12 cellular contexts compared by ENCODE assay signal in the genomic region with DNA sequence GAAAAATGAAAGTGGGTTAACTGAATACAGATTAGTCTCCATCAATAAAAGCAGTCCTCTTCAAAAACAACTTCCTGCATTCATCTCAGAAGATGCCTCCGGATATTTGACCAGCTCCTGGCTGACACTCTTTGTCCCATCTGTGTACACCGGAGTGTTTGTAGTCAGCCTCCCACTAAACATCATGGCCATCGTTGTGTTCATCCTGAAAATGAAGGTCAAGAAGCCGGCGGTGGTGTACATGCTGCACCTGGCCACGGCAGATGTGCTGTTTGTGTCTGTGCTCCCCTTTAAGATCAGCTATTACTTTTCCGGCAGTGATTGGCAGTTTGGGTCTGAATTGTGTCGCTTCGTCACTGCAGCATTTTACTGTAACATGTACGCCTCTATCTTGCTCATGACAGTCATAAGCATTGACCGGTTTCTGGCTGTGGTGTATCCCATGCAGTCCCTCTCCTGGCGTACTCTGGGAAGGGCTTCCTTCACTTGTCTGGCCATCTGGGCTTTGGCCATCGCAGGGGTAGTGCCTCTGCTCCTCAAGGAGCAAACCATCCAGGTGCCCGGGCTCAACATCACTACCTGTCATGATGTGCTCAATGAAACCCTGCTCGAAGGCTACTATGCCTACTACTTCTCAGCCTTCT. TPM values are rescaled to one million over a fixed set of nuclear protein-coding genes. Genes with fewer than 3 reads are reported as not detected.
A peak's percentile ranks its signal among the peaks of the same experiment; 100 is the strongest.
DNase-seq lines count a peak whose midpoint lies in the region; ATAC-seq and TF ChIP-seq lines count a peak whose summit lies in the region.
"Had no signal": no experiment of that assay in that cellular context is flagged by ENCODE, and none has a peak within 500 bp of the region (broad histone marks: within the 10 kb centered on the region; RNA-seq: fewer than 3 reads in every experiment).

No MANE protein-coding gene starts in this region.

- 88 to 89% methylated on average over 15 of the region's 15 CpGs for WGBS in upper lobe of left lung, 2 donors
- WGBS in SK-N-SH (ENCODE audit: low lambda C conversion rate), result 96% methylated on average over 15 of the region's 15 CpGs

- POLR2A ChIA-PET in T-cell (lab: Charles Lee), result interaction anchor here in 1 of 2 donors (0.6 kb wide), 2 partner anchors 44 to 131 kb away, joined by 3 read pairs; no protein-coding TSS in a partner anchor
- POLR2A ChIA-PET in SK-N-SH (lab: Yijun Ruan, JAX), result no interaction called here

- no peak overlapping the region for H3K4me3 Mint-ChIP-seq in activated naive CD4-positive, alpha-beta T cell treated with anti-CD3 and anti-CD28 coated beads, Interleukin-2, amount 10 ng/mL, durations not matched to agents 7 days and 5 days
- H3K4me3 Mint-ChIP-seq in activated naive CD4-positive, alpha-beta T cell treated with anti-CD3 and anti-CD28 coated beads for 36 hours, result no peak overlapping the region
- H3K4me3 Mint-ChIP-seq in T-cell (peak overlapping the region; percentile 40 to 55 (median 41)), GM23338 (no peak overlapping the region)

- H3K27ac ChIP-seq in duodenal mucosa (ENCODE audit: low read depth, low read length), result peak overlapping the region; percentile 30
- peak overlapping the region in 3 of 4 donors; percentile 46 to 70 (median 57) for H3K27ac ChIP-seq in upper lobe of left lung
- H3K27ac ChIP-seq in SK-N-SH (ENCODE audit: low read depth in 2 of 2, low read length in 1 of 2), result no peak overlapping the region
- no peak overlapping the region for H3K27ac ChIP-seq in GM23338 (ENCODE audit: low read depth)
- H3K27ac ChIP-seq: PC-9 had no signal

- intact Hi-C loops in activated naive CD4-positive, alpha-beta T cell treated with anti-CD3 and anti-CD28 coated beads for 36 hours (cut with micrococcal nuclease), result no loop called here

- peak overlapping the region in 1 of 2 donors; percentile 58 for H3K4me3 ChIP-seq in duodenal mucosa (ENCODE audit: low read depth in 1 of 2, low read length in 2 of 2)
- no peak overlapping the region for H3K4me3 ChIP-seq in upper lobe of left lung
- H3K4me3 ChIP-seq in SK-N-SH (ENCODE audit: low read depth in 2 of 2, low read length in 1 of 2), result no peak overlapping the region
- no peak overlapping the region for H3K4me3 ChIP-seq in GM23338
- H3K4me3 ChIP-seq: PC-9 had no signal

- H3K9me2 ChIP-seq in SK-N-SH (no peaks in the 10 kb centered on the region), GM23338 (ENCODE audit: insufficient read depth) (no peaks in the 10 kb centered on the region)

- peak overlapping the region in 1 of 2 donors; percentile 54 for H3K9ac ChIP-seq in duodenal mucosa (ENCODE audit: low read depth in 1 of 2, low read length in 2 of 2)
- no peak overlapping the region for H3K9ac ChIP-seq in SK-N-SH

- H3K79me2 ChIP-seq in SK-N-SH (ENCODE audit: insufficient read depth) (peaks cover 79% of the 10 kb centered on the region), GM23338 (replicated peaks; ENCODE audit: insufficient read depth) (peaks cover 27% of the 10 kb centered on the region)

- peaks cover 14% of the 10 kb centered on the region for H3K4me1 Mint-ChIP-seq in activated naive CD4-positive, alpha-beta T cell treated with anti-CD3 and anti-CD28 coated beads, Interleukin-2, amount 10 ng/mL, durations not matched to agents 7 days and 5 days
- peaks cover 4% of the 10 kb centered on the region for H3K4me1 Mint-ChIP-seq in activated naive CD4-positive, alpha-beta T cell treated with anti-CD3 and anti-CD28 coated beads for 36 hours (ENCODE audit: low read depth)
- peaks cover 13 to 42% (median 30%) of the 10 kb centered on the region in 3 donors for H3K4me1 Mint-ChIP-seq in T-cell
- no peaks in the 10 kb centered on the region for H3K4me1 Mint-ChIP-seq in GM23338

- H3K9me3 ChIP-seq in duodenal mucosa (ENCODE audit: control insufficient read depth in 1 of 2, low read length in 2 of 2), result peaks cover 6 to 15% of the 10 kb centered on the region in 2 donors
- peaks cover 0 to 11% (median 9%) of the 10 kb centered on the region in 4 donors for H3K9me3 ChIP-seq in upper lobe of left lung
- H3K9me3 ChIP-seq in SK-N-SH, result peaks cover 13% of the 10 kb centered on the region; the same call in 1 of the 2 replicates

- TF ChIP-seq RAD21 in SK-N-SH (IDR thresholded peaks at IDR 0.05; ENCODE audit: low read length), result no peak

- DNase-seq in activated naive CD4-positive, alpha-beta T cell treated with anti-CD3 and anti-CD28 coated beads, Interleukin-2, amount 10 ng/mL, durations not matched to agents 7 days and 5 days, result no peak
- DNase-seq in activated naive CD4-positive, alpha-beta T cell treated with anti-CD3 and anti-CD28 coated beads for 36 hours, result no peak
- peak in 2 of 34 experiments; percentile 13 to 22 for DNase-seq in T-cell
- no peak for DNase-seq in upper lobe of left lung
- DNase-seq in SK-N-SH, result no peak
- DNase-seq in GM23338 (ENCODE audit: low spot score), result no peak
- DNase-seq: mammary epithelial cell, NCI-H1694 treated with DMSO at 0.1 percent for 48 hours, NCI-H446 treated with DMSO at 0.1 percent for 48 hours, PC-9 had no signal

- no peak overlapping the region for H2AFZ ChIP-seq in SK-N-SH (ENCODE audit: low read depth)
- no peak overlapping the region for H2AFZ ChIP-seq in GM23338
- H2AFZ ChIP-seq: PC-9 had no signal

- TF ChIP-seq CTCF in upper lobe of left lung (IDR thresholded peaks at IDR 0.05) (no peak), SK-N-SH (IDR thresholded peaks at IDR 0.05) (no peak), GM23338 (conservative IDR thresholded peaks at IDR 0.05; ENCODE audit: low read depth in 2 of 2) (no peak)

- TF ChIP-seq POLR2A in upper lobe of left lung (IDR thresholded peaks at IDR 0.05), result no peak

- no peak overlapping the region for H3K4me2 ChIP-seq in SK-N-SH
- no peak overlapping the region for H3K4me2 ChIP-seq in GM23338
- H3K4me2 ChIP-seq: PC-9 had no signal

- H4K20me1 ChIP-seq in SK-N-SH (ENCODE audit: insufficient read depth) (peaks cover 27% of the 10 kb centered on the region), GM23338 (replicated peaks; ENCODE audit: insufficient read depth) (no peaks in the 10 kb centered on the region)

- H3F3A ChIP-seq in SK-N-SH (replicated peaks; ENCODE audit: insufficient read depth), result peaks cover 15% of the 10 kb centered on the region
- no peaks in the 10 kb centered on the region for H3F3A ChIP-seq in GM23338 (replicated peaks; ENCODE audit: low read depth)

- H3K27me3 ChIP-seq in duodenal mucosa (ENCODE audit: control insufficient read depth in 1 of 2, insufficient read depth in 2 of 2, low read length in 2 of 2) (no peaks in the 10 kb centered on the region), upper lobe of left lung (no peaks in the 10 kb centered on the region), SK-N-SH (ENCODE audit: insufficient read depth) (no peaks in the 10 kb centered on the region), GM23338 (ENCODE audit: insufficient read depth) (no peaks in the 10 kb centered on the region)

- H3K36me3 ChIP-seq in duodenal mucosa (ENCODE audit: control insufficient read depth in 1 of 2, insufficient read depth in 2 of 2, low read length in 2 of 2) (peaks cover 0 to 8% of the 10 kb centered on the region in 2 donors), upper lobe of left lung (peaks cover 0 to 5% (median 0%) of the 10 kb centered on the region in 4 donors), SK-N-SH (replicated peaks in 1 of 2; ENCODE audit: control insufficient read depth in 1 of 2, insufficient read depth in 2 of 2, low read length in 1 of 2) (peaks cover 36 to 76% of the 10 kb centered on the region in 2 experiments), GM23338 (ENCODE audit: insufficient read depth) (peaks cover 6% of the 10 kb centered on the region; the same call in 1 of the 2 replicates)

- no peak for TF ChIP-seq EP300 in upper lobe of left lung (IDR thresholded peaks at IDR 0.05)
- no peak for TF ChIP-seq EP300 in SK-N-SH (IDR thresholded peaks at IDR 0.05; ENCODE audit: borderline replicate concordance in 1 of 2, low read depth in 1 of 2, low read length in 1 of 2)

- CTCF ChIA-PET in activated naive CD4-positive, alpha-beta T cell treated with anti-CD3 and anti-CD28 coated beads, Interleukin-2, amount 10 ng/mL, durations not matched to agents 7 days and 5 days (lab: Charles Lee), result interaction anchor here (1.0 to 1.5 kb wide), 2 partner anchors 15 to 42 kb away, joined by 3 read pairs; no protein-coding TSS in a partner anchor
- CTCF ChIA-PET in activated naive CD4-positive, alpha-beta T cell treated with anti-CD3 and anti-CD28 coated beads for 36 hours (lab: Charles Lee), result interaction anchor here (0.6 to 0.8 kb wide), 2 partner anchors 41 to 339 kb away, joined by 3 read pairs; no protein-coding TSS in a partner anchor
- CTCF ChIA-PET in T-cell (lab: Charles Lee), result interaction anchor here (0.6 to 1.6 kb wide), 4 partner anchors 15 to 330 kb away, joined by 5 to 12 read pairs (median 7); no protein-coding TSS in a partner anchor
- CTCF ChIA-PET in SK-N-SH (lab: Yijun Ruan, JAX), result interaction anchor here (1.0 kb wide), 1 partner anchor 58 kb away, joined by 3 read pairs; no protein-coding TSS in a partner anchor

- H3K27me3 Mint-ChIP-seq in activated naive CD4-positive, alpha-beta T cell treated with anti-CD3 and anti-CD28 coated beads, Interleukin-2, amount 10 ng/mL, durations not matched to agents 7 days and 5 days, result peaks cover 5% of the 10 kb centered on the region
- H3K27me3 Mint-ChIP-seq in activated naive CD4-positive, alpha-beta T cell treated with anti-CD3 and anti-CD28 coated beads for 36 hours (ENCODE audit: low read depth), result no peaks in the 10 kb centered on the region
- H3K27me3 Mint-ChIP-seq in T-cell (peaks cover 0 to 3% of the 10 kb centered on the region in 2 donors), GM23338 (ENCODE audit: insufficient read depth, low read depth, poor library complexity) (no peaks in the 10 kb centered on the region)

- ATAC-seq in T-cell (replicated peaks in 1 of 4) (peak; percentile 13 to 47 (median 38)), upper lobe of left lung (ENCODE audit: low FRiP score in 2 of 2) (peak; percentile 15 to 19), GM18511 (IDR thresholded peaks at IDR 0.05; ENCODE audit: unreplicated experiment) (no peak), GM23338 (no peak)

- H3K9me3 Mint-ChIP-seq in activated naive CD4-positive, alpha-beta T cell treated with anti-CD3 and anti-CD28 coated beads, Interleukin-2, amount 10 ng/mL, durations not matched to agents 7 days and 5 days, result peaks cover 21% of the 10 kb centered on the region
- peaks cover 18% of the 10 kb centered on the region for H3K9me3 Mint-ChIP-seq in activated naive CD4-positive, alpha-beta T cell treated with anti-CD3 and anti-CD28 coated beads for 36 hours
- H3K9me3 Mint-ChIP-seq in T-cell (peaks cover 16 to 20% (median 18%) of the 10 kb centered on the region in 3 donors), GM23338 (peaks cover 26% of the 10 kb centered on the region)

- H3K36me3 Mint-ChIP-seq in activated naive CD4-positive, alpha-beta T cell treated with anti-CD3 and anti-CD28 coated beads, Interleukin-2, amount 10 ng/mL, durations not matched to agents 7 days and 5 days, result peaks cover 16% of the 10 kb centered on the region
- peaks cover 4% of the 10 kb centered on the region for H3K36me3 Mint-ChIP-seq in activated naive CD4-positive, alpha-beta T cell treated with anti-CD3 and anti-CD28 coated beads for 36 hours (ENCODE audit: low read depth)
- H3K36me3 Mint-ChIP-seq in T-cell, result peaks cover 10% of the 10 kb centered on the region
- peaks cover 39% of the 10 kb centered on the region for H3K36me3 Mint-ChIP-seq in GM23338 (ENCODE audit: low read depth)

- peak overlapping the region; percentile 16 for H3K27ac Mint-ChIP-seq in activated naive CD4-positive, alpha-beta T cell treated with anti-CD3 and anti-CD28 coated beads, Interleukin-2, amount 10 ng/mL, durations not matched to agents 7 days and 5 days
- no peak overlapping the region for H3K27ac Mint-ChIP-seq in activated naive CD4-positive, alpha-beta T cell treated with anti-CD3 and anti-CD28 coated beads for 36 hours
- H3K27ac Mint-ChIP-seq in T-cell (peak overlapping the region; percentile 79 to 81), GM23338 (no peak overlapping the region)

- peaks cover 4 to 8% of the 10 kb centered on the region in 2 donors for H3K4me1 ChIP-seq in duodenal mucosa (ENCODE audit: control insufficient read depth in 1 of 2, insufficient read depth in 2 of 2, low read length in 2 of 2)
- peaks cover 0 to 4% (median 2%) of the 10 kb centered on the region in 4 donors for H3K4me1 ChIP-seq in upper lobe of left lung
- H3K4me1 ChIP-seq in SK-N-SH (ENCODE audit: control insufficient read depth in 1 of 2, insufficient read depth in 2 of 2, low read depth in 1 of 2, low read length in 1 of 2), result peaks cover 3 to 12% of the 10 kb centered on the region in 2 experiments; a peak in 3 of 4 replicates
- no peaks in the 10 kb centered on the region for H3K4me1 ChIP-seq in GM23338 (ENCODE audit: insufficient read depth)

RNA-seq across cellular contexts. Expression of a gene that starts 16.6 kb away (rescaled TPM):
- total RNA-seq in activated naive CD4-positive, alpha-beta T cell treated with anti-CD3 and anti-CD28 coated beads for 36 hours, result under 1 TPM; 0.42 to 0.43 TPM
- total RNA-seq in T-cell (10 to 100 TPM in 2 of 5 donors, 1 to 10 TPM in 3; 4.3 to 16.3 (median 9.6) TPM), upper lobe of left lung (10 to 100 TPM; 11.5 to 34.2 (median 20.1) TPM)
- polyA plus RNA-seq in SK-N-SH (2012; rRNA removed) (212 and 301 TPM in 2 replicates), GM23338 (2016; fragmentation: Nextera tagmentation; extraction: Ambion mirVana) (12.8 and 15.0 TPM in 2 replicates)
- polyA plus RNA-seq in SK-N-SH (2012; cell fraction: cytosol; rRNA removed), result 237 and 260 TPM in 2 replicates
- 68.3 and 126 TPM in 2 replicates for polyA plus RNA-seq in SK-N-SH (2012; cell fraction: nucleus; rRNA removed)
- total RNA-seq in GM23338 (2014; rRNA removed; shearing (Covaris generic)), result 20.3 and 26.0 TPM in 2 replicates

Comparison
In these comparisons a context has a peak if more than half of its experiments do, and no peak if none do; other contexts are left out.
1. H3K27ac Mint-ChIP-seq: peak in activated naive CD4-positive, alpha-beta T cell treated with anti-CD3 and anti-CD28 coated beads, Interleukin-2, amount 10 ng/mL, durations not matched to agents 7 days and 5 days (single experiment) and T-cell (2 of 2); none in activated naive CD4-positive, alpha-beta T cell treated with anti-CD3 and anti-CD28 coated beads for 36 hours (single experiment) and GM23338 (single experiment).
2. H3K4me3 Mint-ChIP-seq: peak in T-cell (3 of 3); none in activated naive CD4-positive, alpha-beta T cell treated with anti-CD3 and anti-CD28 coated beads, Interleukin-2, amount 10 ng/mL, durations not matched to agents 7 days and 5 days (single experiment), activated naive CD4-positive, alpha-beta T cell treated with anti-CD3 and anti-CD28 coated beads for 36 hours (single experiment) and GM23338 (single experiment).
3. ATAC-seq: peak in T-cell (4 of 4) and upper lobe of left lung (2 of 2); none in GM18511 (single experiment) and GM23338 (single experiment).
4. H3K27ac ChIP-seq: peak in duodenal mucosa (single experiment) and upper lobe of left lung (3 of 4); none in SK-N-SH (0 of 2) and GM23338 (single experiment).